10 cellular contexts compared by ENCODE assay signal in the genomic region with DNA sequence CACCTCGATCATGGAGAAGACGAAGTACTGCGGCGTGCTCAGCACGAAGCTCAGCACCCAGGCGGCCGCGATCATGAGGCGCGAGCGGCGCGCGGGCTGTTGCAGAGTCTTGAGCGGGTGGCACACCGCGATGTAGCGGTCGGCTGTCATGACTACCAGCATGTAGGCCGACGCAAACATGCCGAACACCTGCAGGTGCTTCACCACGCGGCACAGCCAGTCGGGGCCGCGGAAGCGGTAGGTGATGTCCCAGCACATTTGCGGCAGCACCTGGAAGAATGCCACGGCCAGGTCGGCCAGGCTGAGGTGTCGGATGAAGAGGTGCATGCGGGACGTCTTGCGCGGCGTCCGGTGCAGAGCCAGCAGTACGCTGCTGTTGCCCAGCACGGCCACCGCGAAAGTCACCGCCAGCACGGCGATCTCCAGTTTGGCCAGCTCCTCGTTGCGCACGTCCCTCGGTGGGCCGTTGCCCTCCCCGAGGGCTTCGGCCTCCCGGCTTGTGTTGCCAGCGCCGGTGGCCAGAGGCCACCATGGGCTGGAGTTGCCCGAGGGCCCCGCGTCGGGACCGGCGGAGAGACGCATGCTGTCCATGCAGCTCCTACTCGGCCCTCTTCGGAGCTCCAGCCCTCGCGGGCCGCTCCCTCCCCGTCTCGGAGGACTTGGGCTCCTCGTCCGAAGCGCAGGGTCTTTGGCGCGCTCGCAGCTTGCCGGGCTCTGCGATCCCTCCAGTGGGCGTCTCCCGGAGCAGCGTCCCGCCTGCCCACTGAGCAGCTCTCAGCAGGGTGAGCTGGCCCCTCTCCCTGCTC. TPM values are rescaled to one million over a fixed set of nuclear protein-coding genes. Genes with fewer than 3 reads are reported as not detected.
DNase-seq lines count a peak whose midpoint lies in the region; ATAC-seq and TF ChIP-seq lines count a peak whose summit lies in the region.
"Had no signal": no experiment of that assay in that cellular context is flagged by ENCODE, and none has a peak within 500 bp of the region (broad histone marks: within the 10 kb centered on the region; RNA-seq: fewer than 3 reads in every experiment).

No MANE protein-coding gene starts in this region.

- peaks cover 16% of the 10 kb centered on the region for H3K9me3 ChIP-seq in NT2/D1 (ENCODE audit: insufficient read depth, low read length)
- H3K9me3 ChIP-seq in osteoblast (ENCODE audit: low read depth, low read length) = no peaks in the 10 kb centered on the region

- peak; percentile 50 for DNase-seq in D341Med (ENCODE audit: low spot score)
- peak; percentile 35 for DNase-seq in NT2/D1 (ENCODE audit: low read depth, low spot score)
- peak; percentile 56 for DNase-seq in glutamatergic neuron
- peak; percentile 59 for DNase-seq in osteoblast (ENCODE audit: insufficient read length, low spot score, missing footprints)
- no peak for DNase-seq in T-helper 9 cell
- DNase-seq: SIG-M5 had no signal

- peaks cover 9% of the 10 kb centered on the region for H3K4me1 Mint-ChIP-seq in glutamatergic neuron (ENCODE audit: low read depth, unreplicated experiment)

- no peaks in the 10 kb centered on the region for H4K20me1 ChIP-seq in osteoblast (ENCODE audit: insufficient read depth, low read length)

- H3K27ac Mint-ChIP-seq in glutamatergic neuron (ENCODE audit: unreplicated experiment) = no peak overlapping the region

- H3K36me3 Mint-ChIP-seq in glutamatergic neuron (ENCODE audit: unreplicated experiment) = peaks cover 8% of the 10 kb centered on the region

- ATAC-seq in HG02938 (IDR thresholded peaks at IDR 0.05; ENCODE audit: unreplicated experiment) (no peak), GM21447 (IDR thresholded peaks at IDR 0.05; ENCODE audit: unreplicated experiment) (no peak), GM18505 (IDR thresholded peaks at IDR 0.05; ENCODE audit: unreplicated experiment) (no peak)

- no peaks in the 10 kb centered on the region for H3K36me3 ChIP-seq in NT2/D1 (ENCODE audit: insufficient read depth, insufficient read length, low read length)
- no peaks in the 10 kb centered on the region for H3K36me3 ChIP-seq in osteoblast (ENCODE audit: insufficient read depth, low read length)

- no peak for TF ChIP-seq POLR2A in GM18505 (IDR thresholded peaks at IDR 0.05; ENCODE audit: borderline replicate concordance, extremely low read depth, insufficient read depth, insufficient read length)

- H3K9me3 Mint-ChIP-seq in glutamatergic neuron (ENCODE audit: unreplicated experiment) = peaks cover 5% of the 10 kb centered on the region

- peak overlapping the region; percentile 60 for H3K4me3 ChIP-seq in NT2/D1 (ENCODE audit: insufficient read length, low read depth)
- peak overlapping the region; percentile 39 for H3K4me3 ChIP-seq in osteoblast (ENCODE audit: insufficient read depth, low read length)

- no peak overlapping the region for H3K27ac ChIP-seq in osteoblast (ENCODE audit: low read depth, low read length)

- no peak for TF ChIP-seq CTCF in glutamatergic neuron (IDR thresholded peaks at IDR 0.05; ENCODE audit: partially characterized antibody, unreplicated experiment)
- no peak for TF ChIP-seq CTCF in osteoblast (IDR thresholded peaks at IDR 0.05; ENCODE audit: extremely low read depth, low read depth, low read length)

- H3K9ac ChIP-seq in NT2/D1 (ENCODE audit: insufficient read length, low read depth) = peak overlapping the region; percentile 80

- peaks cover 50% of the 10 kb centered on the region for H3K27me3 ChIP-seq in NT2/D1 (ENCODE audit: insufficient read depth, insufficient read length)
- peaks cover 58% of the 10 kb centered on the region for H3K27me3 ChIP-seq in osteoblast (ENCODE audit: insufficient read depth, low read length)

- peak overlapping the region; percentile 90 for H3K4me3 Mint-ChIP-seq in glutamatergic neuron (ENCODE audit: unreplicated experiment)

- H2AFZ ChIP-seq in osteoblast (ENCODE audit: low read length) = peak overlapping the region; percentile 63

- H3K27me3 Mint-ChIP-seq in glutamatergic neuron (ENCODE audit: unreplicated experiment) = peaks cover 9% of the 10 kb centered on the region

- peaks cover 6% of the 10 kb centered on the region for H3K4me1 ChIP-seq in NT2/D1 (ENCODE audit: insufficient read depth, insufficient read length)
- H3K4me1 ChIP-seq in osteoblast (ENCODE audit: insufficient read depth, low read length) = peaks cover 7% of the 10 kb centered on the region

- H3K79me2 ChIP-seq in osteoblast (ENCODE audit: insufficient read depth, low read length) = no peaks in the 10 kb centered on the region

- peak overlapping the region; percentile 59 for H3K4me2 ChIP-seq in osteoblast (ENCODE audit: insufficient read depth, low read length)

RNA-seq across cellular contexts. Expression of a gene that starts 0.5 kb away (rescaled TPM):
- total RNA-seq in glutamatergic neuron (ENCODE audit: unreplicated experiment) = not detected
- not detected in 2 replicates for total RNA-seq in osteoblast
- total RNA-seq: fibroblast of lung had no signal
